ENCODE assay signal across 8 cellular contexts in the genomic region with DNA sequence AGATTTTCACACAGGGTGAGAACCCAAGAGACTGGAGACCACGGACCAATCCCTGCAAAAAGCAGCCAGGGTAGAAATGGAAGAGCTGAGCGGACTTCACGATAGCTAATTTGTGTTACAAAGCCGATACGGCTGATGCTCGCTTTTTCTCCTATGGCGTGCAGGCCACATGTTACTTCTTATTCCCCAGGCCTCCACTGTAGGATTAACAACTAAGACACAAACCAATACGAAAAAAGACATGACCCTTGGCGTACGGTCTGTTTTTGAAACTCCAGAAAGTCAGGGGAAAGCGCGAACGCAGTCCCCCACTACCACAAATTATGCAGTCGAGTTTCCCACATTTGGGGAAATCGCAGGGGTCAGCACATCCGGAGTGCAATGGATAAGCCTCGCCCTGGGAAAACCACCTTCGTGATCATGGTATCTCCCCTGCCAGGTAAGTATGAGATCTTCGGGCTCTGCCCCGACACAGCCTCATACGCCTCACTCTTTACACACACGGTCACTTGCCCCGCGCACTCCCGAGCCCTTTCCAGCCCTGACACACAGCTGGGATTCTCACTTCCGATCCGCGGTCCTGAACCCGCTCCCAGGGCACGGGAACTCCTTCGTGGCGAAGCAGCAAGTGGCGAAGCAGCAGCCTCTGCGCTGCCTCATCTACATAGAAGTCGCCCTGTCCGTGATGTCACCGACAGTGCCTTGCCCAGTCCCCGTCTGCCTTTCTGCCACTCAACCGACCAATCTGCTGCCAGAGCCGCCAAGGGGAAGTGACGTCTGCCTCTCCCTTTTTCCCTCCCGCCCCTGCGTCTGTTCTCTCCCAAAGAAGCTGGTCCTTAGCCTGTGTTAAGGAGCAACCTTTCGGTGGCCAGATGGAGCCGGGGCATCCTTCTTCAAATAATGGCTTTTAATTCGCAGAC. TPM values are rescaled to one million over a fixed set of nuclear protein-coding genes. Genes with fewer than 3 reads are reported as not detected.
DNase-seq lines count a peak whose midpoint lies in the region; ATAC-seq, FAIRE-seq and TF ChIP-seq lines count a peak whose summit lies in the region.
"Not testable (repeated sequence)": the region's sequence is repeated elsewhere in the genome, so short reads cannot be mapped to it uniquely, and the experiment has no call there.

Gene RNU1-3, minus strand, starts transcription at position 447 of the 920 bp plus-strand sequence.

- DNase-seq in WTC11 (ENCODE audit: low spot score); bronchial epithelial cell (ENCODE audit: low read depth); left colon; gastrocnemius medialis: not testable (repeated sequence)

- CTCF ChIA-PET in WTC11 (lab: Charles Lee) = not testable (repeated sequence)

- TF ChIP-seq CTCF in WTC11 (IDR thresholded peaks at IDR 0.05); bronchial epithelial cell (IDR thresholded peaks at IDR 0.05; ENCODE audit: insufficient read depth, low read length, severe bottlenecking); gastrocnemius medialis (IDR thresholded peaks at IDR 0.05 in 4 of 5, conservative IDR thresholded peaks at IDR 0.05 in 1 of 5): not testable (repeated sequence)

- H3K36me3 Mint-ChIP-seq in WTC11 = not testable (repeated sequence)

- intact Hi-C loops in left colon (cut with DNase I, micrococcal nuclease); gastrocnemius medialis (cut with DNase I; ENCODE audit: low total_unique reads): not testable (repeated sequence)

- H3K36me3 ChIP-seq in bronchial epithelial cell (ENCODE audit: control insufficient read depth, insufficient read depth, low read length); gastrocnemius medialis: not testable (repeated sequence)

- not testable (repeated sequence) for H3K4me1 Mint-ChIP-seq in WTC11

- not testable (repeated sequence) for H3K9me3 Mint-ChIP-seq in WTC11

- H3K4me3 ChIP-seq in bronchial epithelial cell (ENCODE audit: low read depth, low read length); gastrocnemius medialis: not testable (repeated sequence)

- in situ Hi-C loops in gastrocnemius medialis (cut with MboI; ENCODE audit: low sequenced_read_pairs in 4 of 4) = not testable (repeated sequence)

- not testable (repeated sequence) for H3K27me3 Mint-ChIP-seq in WTC11 (ENCODE audit: low read depth)

- FAIRE-seq in G401.6 (lab: Jason Lieb, UNC) = peak; percentile 88
- not testable (repeated sequence) for FAIRE-seq in bronchial epithelial cell (lab: Jason Lieb, UNC)

- H3K9me3 ChIP-seq in gastrocnemius medialis = not testable (repeated sequence)

- TF ChIP-seq POLR2A in gastrocnemius medialis (IDR thresholded peaks at IDR 0.05) = not testable (repeated sequence)

- H3K27me3 ChIP-seq in bronchial epithelial cell (ENCODE audit: control insufficient read depth, insufficient read depth, low read length); gastrocnemius medialis: not testable (repeated sequence)

- not testable (repeated sequence) for H3K4me1 ChIP-seq in gastrocnemius medialis

- H3K4me3 Mint-ChIP-seq in WTC11 = not testable (repeated sequence)

- POLR2A ChIA-PET in WTC11 (lab: Charles Lee) = not testable (repeated sequence)

- not testable (repeated sequence) for H3K27ac Mint-ChIP-seq in WTC11

- peak; percentile 99 for ATAC-seq in GM19452 (IDR thresholded peaks at IDR 0.05; ENCODE audit: unreplicated experiment)
- ATAC-seq in HG02610 (IDR thresholded peaks at IDR 0.05; ENCODE audit: unreplicated experiment) = peak; percentile 90
- ATAC-seq in HG03280 (IDR thresholded peaks at IDR 0.05; ENCODE audit: unreplicated experiment) = peak; percentile 95
- peak; percentile 99 for ATAC-seq in WTC11
- peak; percentile 99 for ATAC-seq in left colon
- peak; percentile 95 to 99 for ATAC-seq in gastrocnemius medialis

- not testable (repeated sequence) for H3K27ac ChIP-seq in gastrocnemius medialis

RNA-seq across cellular contexts. Expression of gene RNU1-3, which starts in this region (rescaled TPM):
- total RNA-seq in WTC11 (2021) (1,028 to 1,267 TPM (median 1,197 TPM) in 3 replicates), bronchial epithelial cell (2,323 and 5,262 TPM in 2 replicates), left colon (1,000 to 10,000 TPM; 3,977 to 5,589 TPM), gastrocnemius medialis (under 1 TPM in 1 of 4 donors, not detected in 3; under 0.01 TPM)

Comparison
In these comparisons a context has a peak if more than half of its experiments do, and no peak if none do; other contexts are left out.
1. RNA of gene RNU1-3 (total RNA-seq): 3,977 to 5,589 TPM in left colon, 2,323 to 5,262 TPM in bronchial epithelial cell and 1,028 to 1,267 TPM in WTC11; under 0.01 TPM in gastrocnemius medialis; every median in the first group is over 1,000 times any median in the second.
2. Peak in ATAC-seq in gastrocnemius medialis; RNA of the gene not detected or under 1 TPM.
3. Peak in every context shown above with its lines, with median percentiles within 50 percentile points of each other: ATAC-seq.